ENCODE assay signal across 17 cellular contexts in the genomic region with DNA sequence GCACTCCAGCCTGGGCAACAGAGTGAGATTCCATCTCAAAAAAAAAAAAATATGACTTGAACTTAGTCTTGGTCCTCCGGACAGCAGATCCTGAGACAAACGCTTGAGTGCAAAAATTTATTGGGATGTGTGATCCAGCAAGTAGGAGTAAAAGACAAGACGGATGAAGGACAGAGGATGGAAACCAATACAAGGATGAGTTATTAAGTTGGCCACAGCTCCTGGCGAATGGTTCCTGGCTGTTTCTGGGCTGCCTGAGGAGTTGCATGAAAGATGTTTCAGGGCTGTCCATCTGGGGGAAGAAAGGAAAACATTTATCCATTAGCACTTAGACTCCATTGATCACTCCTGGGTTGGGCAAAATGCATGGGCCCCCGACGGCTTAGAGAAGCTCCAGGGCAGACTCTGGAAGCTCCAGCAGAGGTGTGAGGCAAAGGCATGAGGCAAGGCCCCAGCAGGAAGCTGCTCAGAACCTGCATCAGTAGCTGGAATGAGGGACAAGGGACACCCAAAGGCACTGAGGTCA.
A peak's percentile ranks its signal among the peaks of the same experiment; 100 is the strongest.
DNase-seq lines count a peak whose midpoint lies in the region; ATAC-seq, FAIRE-seq and TF ChIP-seq lines count a peak whose summit lies in the region.
"Had no signal": no experiment of that assay in that cellular context is flagged by ENCODE, and none has a peak within 500 bp of the region (broad histone marks: within the 10 kb centered on the region; RNA-seq: fewer than 3 reads in every experiment).

No MANE protein-coding gene starts in this region.

- POLR2A ChIA-PET in endothelial cell of umbilical vein (lab: Charles Lee) (interaction anchor here (0.7 kb wide), 1 partner anchor 231 kb away, joined by 3 read pairs; no protein-coding TSS in a partner anchor), WTC11 (lab: Charles Lee) (no interaction called here)

- no peak for TF ChIP-seq EP300 in ovary (IDR thresholded peaks at IDR 0.05)

- no peaks in the 10 kb centered on the region for H3K9me1 ChIP-seq in endothelial cell of umbilical vein (replicated peaks; ENCODE audit: control insufficient read depth, extremely low read depth, insufficient read depth, low read length)

- H3K23ac ChIP-seq in neuronal stem cell (ENCODE audit: low read depth, low read length, poor library complexity), result no peak overlapping the region

- no TSS peak for BruUV-seq in endothelial cell of umbilical vein (replicated peaks; lab: Mats Ljungman, UMichigan)

- no peak overlapping the region for H2BK12ac ChIP-seq in neuronal stem cell (ENCODE audit: low read length)

- H3K4me3 ChIP-seq in heart left ventricle (no peak overlapping the region), endothelial cell of umbilical vein (replicated peaks in 1 of 3; ENCODE audit: insufficient read depth in 1 of 3, low read depth in 1 of 3, low read length in 3 of 3) (no peak overlapping the region), neuronal stem cell (ENCODE audit: low read length in 2 of 2) (no peak overlapping the region), uterus (no peak overlapping the region), ovary (no peak overlapping the region)
- H3K4me3 ChIP-seq: K562 had no signal

- H3K9me3 ChIP-seq in heart left ventricle (no peaks in the 10 kb centered on the region), endothelial cell of umbilical vein (replicated peaks; ENCODE audit: control insufficient read depth, insufficient read depth, low read length) (no peaks in the 10 kb centered on the region), neuronal stem cell (replicated peaks in 1 of 2; ENCODE audit: control insufficient read depth in 2 of 2, insufficient read depth in 1 of 2, low read depth in 1 of 2, low read length in 2 of 2) (no peaks in the 10 kb centered on the region), uterus (no peaks in the 10 kb centered on the region), ovary (no peaks in the 10 kb centered on the region)

- dilution Hi-C loops in endothelial cell of umbilical vein (cut with MboI; ENCODE audit: extremely low pct_ligation_motif_present, low sequenced_read_pairs), result no loop called here

- no peaks in the 10 kb centered on the region for H3K79me1 ChIP-seq in neuronal stem cell (ENCODE audit: low read depth, low read length)

- H3K4me1 Mint-ChIP-seq in WTC11, result peaks cover 28% of the 10 kb centered on the region

- H4K8ac ChIP-seq in neuronal stem cell (ENCODE audit: low read depth, low read length), result no peak overlapping the region

- peak overlapping the region; percentile 9 for H2AK5ac ChIP-seq in neuronal stem cell (ENCODE audit: low read depth, low read length)

- H3K27me3 ChIP-seq in heart left ventricle (no peaks in the 10 kb centered on the region), endothelial cell of umbilical vein (ENCODE audit: control insufficient read depth in 2 of 2, insufficient read depth in 2 of 2, low read length in 2 of 2) (no peaks in the 10 kb centered on the region), neuronal stem cell (ENCODE audit: control insufficient read depth in 3 of 3, insufficient read depth in 3 of 3, low read depth in 1 of 3, low read length in 3 of 3) (no peaks in the 10 kb centered on the region), uterus (no peaks in the 10 kb centered on the region), ovary (no peaks in the 10 kb centered on the region)

- peaks cover 4% of the 10 kb centered on the region; the same call in 1 of the 2 replicates for H3K9me3 Mint-ChIP-seq in WTC11

- no peaks in the 10 kb centered on the region for H3K79me2 ChIP-seq in endothelial cell of umbilical vein (ENCODE audit: control insufficient read depth, insufficient read depth, low read length)

- H4K20me1 ChIP-seq in endothelial cell of umbilical vein (replicated peaks; ENCODE audit: control insufficient read depth, extremely low read depth, insufficient read depth, low read length), result no peaks in the 10 kb centered on the region

- FAIRE-seq in endothelial cell of umbilical vein (lab: Jason Lieb, UNC), result peak; percentile 24
- FAIRE-seq: GM18507 had no signal

- no peaks in the 10 kb centered on the region for H3K36me3 Mint-ChIP-seq in WTC11

- H3K36me3 ChIP-seq in heart left ventricle (no peaks in the 10 kb centered on the region), endothelial cell of umbilical vein (ENCODE audit: control insufficient read depth in 2 of 2, extremely low read depth in 1 of 2, insufficient read depth in 2 of 2, low read length in 2 of 2) (no peaks in the 10 kb centered on the region), neuronal stem cell (replicated peaks in 1 of 2; ENCODE audit: control insufficient read depth in 2 of 2, insufficient read depth in 2 of 2, low read length in 2 of 2) (no peaks in the 10 kb centered on the region), uterus (no peaks in the 10 kb centered on the region), ovary (no peaks in the 10 kb centered on the region)

- no peak for TF ChIP-seq POLR2A in heart left ventricle (IDR thresholded peaks at IDR 0.05)
- no peak for TF ChIP-seq POLR2A in endothelial cell of umbilical vein (IDR thresholded peaks at IDR 0.05; ENCODE audit: low read depth, low read length)
- TF ChIP-seq POLR2A in uterus (IDR thresholded peaks at IDR 0.05), result no peak
- no peak for TF ChIP-seq POLR2A in ovary (IDR thresholded peaks at IDR 0.05)

- peak overlapping the region; percentile 35 for H2BK15ac ChIP-seq in neuronal stem cell (ENCODE audit: low read length)

- H2BK120ac ChIP-seq in neuronal stem cell (ENCODE audit: low read depth, low read length), result no peak overlapping the region

- H3K18ac ChIP-seq in neuronal stem cell (ENCODE audit: low read length), result no peak overlapping the region

- no peak overlapping the region for H4K91ac ChIP-seq in neuronal stem cell (ENCODE audit: low read depth, low read length, poor library complexity)

- CTCF ChIA-PET in endothelial cell of umbilical vein (lab: Charles Lee) (interaction anchor here (1.2 kb wide), 1 partner anchor 47 kb away, joined by 4 read pairs; no protein-coding TSS in a partner anchor), WTC11 (lab: Charles Lee) (interaction anchor here (0.7 kb wide), 1 partner anchor 1774 kb away, joined by 3 read pairs; no protein-coding TSS in a partner anchor)

- no peak overlapping the region for H3K14ac ChIP-seq in neuronal stem cell (ENCODE audit: low read length)

- H3K27ac ChIP-seq in heart left ventricle (peak overlapping the region in 7 of 12 donors; percentile 41 to 77 (median 57)), endothelial cell of umbilical vein (ENCODE audit: insufficient read depth, low read depth, low read length) (no peak overlapping the region), neuronal stem cell (replicated peaks; ENCODE audit: low read length) (no peak overlapping the region), uterus (peak overlapping the region; percentile 66 to 71), ovary (peak overlapping the region in 1 of 2 donors; percentile 1)
- H3K27ac ChIP-seq: C4-2B, HL-60, RWPE1 had no signal

- H3K27ac Mint-ChIP-seq in WTC11, result no peak overlapping the region

- peaks cover 9% of the 10 kb centered on the region; the same call in 1 of the 2 replicates for H3K27me3 Mint-ChIP-seq in WTC11 (ENCODE audit: low read depth)

- H3K4me1 ChIP-seq in heart left ventricle (peaks cover 0 to 44% (median 15%) of the 10 kb centered on the region in 12 donors), endothelial cell of umbilical vein (ENCODE audit: control insufficient read depth, extremely low read depth, insufficient read depth, low read length) (peaks cover 17% of the 10 kb centered on the region), neuronal stem cell (ENCODE audit: control insufficient read depth in 2 of 2, insufficient read depth in 1 of 2, low read depth in 1 of 2, low read length in 2 of 2) (peaks cover 13% of the 10 kb centered on the region in 2 donors), uterus (peaks cover 0 to 5% of the 10 kb centered on the region in 2 donors), ovary (ENCODE audit: insufficient read depth) (peaks cover 3% of the 10 kb centered on the region)

- H3K4me2 ChIP-seq in endothelial cell of umbilical vein (ENCODE audit: insufficient read depth, low read length) (no peak overlapping the region), neuronal stem cell (ENCODE audit: insufficient read depth, low read length, poor library complexity, severe bottlenecking) (no peak overlapping the region)

- no peak for ATAC-seq in heart left ventricle
- ATAC-seq in WTC11, result no peak

- H2BK5ac ChIP-seq in neuronal stem cell (ENCODE audit: low read length), result no peak overlapping the region

- H3K9ac ChIP-seq in endothelial cell of umbilical vein (replicated peaks; ENCODE audit: extremely low read depth, insufficient read depth, low read length) (no peak overlapping the region), neuronal stem cell (ENCODE audit: low read depth, low read length, poor library complexity) (no peak overlapping the region)

- DNase-seq in heart left ventricle (no peak), cardiac septum (ENCODE audit: low spot score) (no peak), endothelial cell of umbilical vein (ENCODE audit: low read depth, low spot score) (no peak), neuronal stem cell (ENCODE audit: low spot score) (no peak), uterus (peak in 1 of 2 donors; percentile 40), WTC11 (ENCODE audit: low spot score) (no peak), ovary (no peak), GM10266 (ENCODE audit: extremely low spot score) (no peak)
- DNase-seq: COR-L47, DMS153, NCI-H1694, NCI-H2107 had no signal

- no peak overlapping the region for H3K4ac ChIP-seq in neuronal stem cell (ENCODE audit: low read length)

- WGBS in heart left ventricle, 4 donors, result 80 to 90% (median 83%) methylated on average over 6 of the region's 6 CpGs
- WGBS in neuronal stem cell (ENCODE audit: extremely low coverage in 2 of 2, insufficient read length in 2 of 2, insufficient replicate concordance in 1 of 2), 2 donors, result no CpG with 5 or more reads among the region's 6 CpGs
- 64 to 92% (median 87%) methylated on average over 6 of the region's 6 CpGs for WGBS in ovary, 3 donors

- H3K4me3 Mint-ChIP-seq in WTC11, result no peak overlapping the region

- no peak overlapping the region for H2AFZ ChIP-seq in endothelial cell of umbilical vein (ENCODE audit: low read depth, low read length)
- H2AFZ ChIP-seq in neuronal stem cell (ENCODE audit: low read length), result no peak overlapping the region

- intact Hi-C loops in heart left ventricle (cut with DNase I), result loop anchor here in 5 of 10 donors (5.0 to 10.0 kb wide), 5 partner anchors 95 to 348 kb away; partner anchors contain the start of genes ZNF438 (in 5 of the 5) and ZEB1 (in 1 of the 5)
- intact Hi-C loops in cardiac septum (cut with DNase I), result loop anchor here (5.0 kb wide), 1 partner anchor 187 kb away; the partner anchor contains the start of gene ZEB1
- intact Hi-C loops in endothelial cell of umbilical vein (cut with micrococcal nuclease), result loop anchor here (5.0 to 10.0 kb wide), 2 partner anchors 48 to 125 kb away; no protein-coding TSS in a partner anchor
- intact Hi-C loops in uterus (cut with DNase I; ENCODE audit: low total_unique reads), result no loop called here
- intact Hi-C loops in ovary (cut with DNase I), result loop anchor here in 2 of 4 donors (10.0 kb wide), 2 partner anchors 95 to 345 kb away; partner anchors contain the start of gene ZNF438 (in 1 of the 2)

- TF ChIP-seq CTCF in heart left ventricle (IDR thresholded peaks at IDR 0.05), result no peak
- TF ChIP-seq CTCF in endothelial cell of umbilical vein (IDR thresholded peaks at IDR 0.05; ENCODE audit: extremely low read depth in 1 of 2, insufficient read depth in 1 of 2, low read depth in 1 of 2, low read length in 2 of 2), result no peak
- TF ChIP-seq CTCF in uterus (IDR thresholded peaks at IDR 0.05), result no peak
- TF ChIP-seq CTCF in WTC11 (IDR thresholded peaks at IDR 0.05), result no peak
- no peak for TF ChIP-seq CTCF in ovary (IDR thresholded peaks at IDR 0.05)
- TF ChIP-seq CTCF in GM10266 (IDR thresholded peaks at IDR 0.05; ENCODE audit: control insufficient read depth, insufficient read depth, low read depth, missing control alignments), result no peak

Comparison
In these comparisons a context has a peak if more than half of its experiments do, and no peak if none do; other contexts are left out.
1. H3K27ac ChIP-seq: peak in heart left ventricle (7 of 12) and uterus (2 of 2); none in endothelial cell of umbilical vein (single experiment) and neuronal stem cell (single experiment).